ENCODE assay signal across 17 cellular contexts in the genomic region with DNA sequence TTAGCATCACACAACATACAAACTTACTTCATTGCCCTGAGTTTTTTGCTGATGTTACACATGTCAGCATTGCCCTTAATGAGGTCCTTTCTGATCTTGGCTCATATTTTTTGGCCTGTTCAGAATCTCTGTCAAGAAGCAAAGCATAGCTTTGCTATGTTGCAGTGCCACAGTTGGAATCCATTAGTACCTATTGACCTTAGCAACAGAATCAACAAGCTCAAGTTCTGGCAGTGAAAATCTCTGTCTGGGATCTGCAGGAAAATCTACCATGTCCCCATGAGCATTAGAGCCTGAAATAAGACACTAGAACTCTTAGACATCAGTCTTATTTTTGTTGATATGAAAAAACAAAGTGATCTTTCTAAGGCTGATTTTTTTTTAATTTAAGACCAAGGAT.
DNase-seq lines count a peak whose midpoint lies in the region; ATAC-seq and TF ChIP-seq lines count a peak whose summit lies in the region.
"Had no signal": no experiment of that assay in that cellular context is flagged by ENCODE, and none has a peak within 500 bp of the region (broad histone marks: within the 10 kb centered on the region; RNA-seq: fewer than 3 reads in every experiment).

No MANE protein-coding gene starts in this region.

- DNase-seq in NCI-H2171 treated with DMSO at 0.1 percent for 48 hours (lab: John Stamatoyannopoulos, UW) (peak; percentile 4), NCI-H2171 (lab: John Stamatoyannopoulos, UW) (no peak), fibroblast of peridontal ligament (ENCODE audit: extremely low read depth) (peak; percentile 68), sciatic nerve (ENCODE audit: low spot score) (no peak), NCI-H1436 treated with DMSO at 0.1 percent for 48 hours (lab: John Stamatoyannopoulos, UW) (no peak), erythroblast (lab: John Stamatoyannopoulos, UW) (no peak), EL (no peak)
- DNase-seq: 8988T, DMS 273 treated with DMSO at 0.1 percent for 48 hours, GOT3, KBM-7, NCI-H1436, NCI-H2029 treated with DMSO at 0.1 percent for 48 hours, NCI-H510A, NCI-H82, SIG-M5 had no signal

- ATAC-seq in SK-N-SH treated with all-trans-retinoic acid at 6 μM for 48 hours, result no peak
- ATAC-seq in sciatic nerve, result peak; percentile 65

- no peak for TF ChIP-seq POLR2A in erythroblast (IDR thresholded peaks at IDR 0.05; ENCODE audit: low read length)

- intact Hi-C loops in sciatic nerve (cut with DNase I), result no loop called here

TF ChIP-seq in SK-N-SH treated with all-trans-retinoic acid at 6 μM for 48 hours, 23 proteins besides CTCF, POLR2A, EP300 and RAD21:
- TF ChIP-seq ESRRG (CRISPR knock-in tag; IDR thresholded peaks at IDR 0.05) (no peak), TCF4 (CRISPR knock-in tag; IDR thresholded peaks at IDR 0.05; ENCODE audit: borderline replicate concordance) (peak; percentile 26; the same call in 1 of the 2 replicates), ZFP3 (CRISPR knock-in tag; IDR thresholded peaks at IDR 0.05) (no peak), ZNF70 (CRISPR knock-in tag; IDR thresholded peaks at IDR 0.05) (no peak), BACH2 (CRISPR knock-in tag; IDR thresholded peaks at IDR 0.05; ENCODE audit: borderline replicate concordance) (no peak)
- TF ChIP-seq, protein P1, sequence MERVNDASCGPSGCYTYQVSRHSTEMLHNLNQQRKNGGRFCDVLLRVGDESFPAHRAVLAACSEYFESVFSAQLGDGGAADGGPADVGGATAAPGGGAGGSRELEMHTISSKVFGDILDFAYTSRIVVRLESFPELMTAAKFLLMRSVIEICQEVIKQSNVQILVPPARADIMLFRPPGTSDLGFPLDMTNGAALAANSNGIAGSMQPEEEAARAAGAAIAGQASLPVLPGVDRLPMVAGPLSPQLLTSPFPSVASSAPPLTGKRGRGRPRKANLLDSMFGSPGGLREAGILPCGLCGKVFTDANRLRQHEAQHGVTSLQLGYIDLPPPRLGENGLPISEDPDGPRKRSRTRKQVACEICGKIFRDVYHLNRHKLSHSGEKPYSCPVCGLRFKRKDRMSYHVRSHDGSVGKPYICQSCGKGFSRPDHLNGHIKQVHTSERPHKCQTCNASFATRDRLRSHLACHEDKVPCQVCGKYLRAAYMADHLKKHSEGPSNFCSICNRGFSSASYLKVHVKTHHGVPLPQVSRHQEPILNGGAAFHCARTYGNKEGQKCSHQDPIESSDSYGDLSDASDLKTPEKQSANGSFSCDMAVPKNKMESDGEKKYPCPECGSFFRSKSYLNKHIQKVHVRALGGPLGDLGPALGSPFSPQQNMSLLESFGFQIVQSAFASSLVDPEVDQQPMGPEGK (CRISPR knock-in tag; IDR thresholded peaks at IDR 0.05; ENCODE audit: borderline replicate concordance), result no peak

Comparison
In these comparisons a context has a peak if more than half of its experiments do, and no peak if none do; other contexts are left out.
1. DNase-seq: peak in NCI-H2171 treated with DMSO at 0.1 percent for 48 hours (single experiment) and fibroblast of peridontal ligament (single experiment); none in NCI-H2171 (single experiment), sciatic nerve (single experiment), NCI-H1436 treated with DMSO at 0.1 percent for 48 hours (single experiment), erythroblast (0 of 2) and EL (single experiment).